Comparison of ENCODE assay signal across 12 cellular contexts in the genomic region with DNA sequence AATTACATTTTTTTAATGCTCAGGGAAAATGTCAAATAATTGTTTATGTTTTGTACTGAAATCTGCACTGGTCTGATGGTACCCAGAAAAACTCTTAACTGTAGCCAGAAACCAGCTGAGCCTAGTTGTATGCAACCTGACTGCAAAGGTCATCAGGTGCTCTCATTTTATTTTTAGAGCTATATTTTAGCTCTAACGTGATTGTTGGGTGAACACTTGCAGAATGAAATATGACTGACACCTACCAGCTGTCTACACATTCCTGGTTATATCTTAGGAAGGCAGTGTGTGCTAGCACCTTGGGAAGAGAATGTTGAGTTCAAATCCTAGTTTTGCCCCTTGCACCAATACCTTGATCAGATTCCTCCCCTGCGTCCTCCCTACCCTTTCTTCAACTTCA. TPM values are rescaled to one million over a fixed set of nuclear protein-coding genes. Genes with fewer than 3 reads are reported as not detected.
DNase-seq lines count a peak whose midpoint lies in the region; ATAC-seq lines count a peak whose summit lies in the region.
"Had no signal": no experiment of that assay in that cellular context is flagged by ENCODE, and none has a peak within 500 bp of the region (broad histone marks: within the 10 kb centered on the region; RNA-seq: fewer than 3 reads in every experiment).

No MANE protein-coding gene starts in this region.

- POLR2A ChIA-PET in activated naive CD8-positive, alpha-beta T cell treated with anti-CD3 and anti-CD28 coated beads, Interleukin-2, amount 10 ng/mL, durations not matched to agents 7 days and 5 days (lab: Charles Lee) = interaction anchor here (0.8 to 4.3 kb wide), 4 partner anchors 9 to 53 kb away, joined by 3 to 30 read pairs (median 4); no protein-coding TSS in a partner anchor

- no peaks in the 10 kb centered on the region for H3K27me3 Mint-ChIP-seq in activated naive CD4-positive, alpha-beta T cell treated with anti-CD3 and anti-CD28 coated beads for 36 hours (ENCODE audit: low read depth)
- no peaks in the 10 kb centered on the region for H3K27me3 Mint-ChIP-seq in activated naive CD8-positive, alpha-beta T cell treated with anti-CD3 and anti-CD28 coated beads, Interleukin-2, amount 10 ng/mL, durations not matched to agents 7 days and 5 days
- H3K27me3 Mint-ChIP-seq in stimulated activated memory B cell treated with anti-CD40 and anti-IgM and Interleukin-4, amounts not matched to agents 10 μg/mL and 1 μg/mL and 100 μg/mL, for 72 hours = no peaks in the 10 kb centered on the region

- no peaks in the 10 kb centered on the region for H3K36me3 Mint-ChIP-seq in activated naive CD4-positive, alpha-beta T cell treated with anti-CD3 and anti-CD28 coated beads for 36 hours (ENCODE audit: low read depth)
- H3K36me3 Mint-ChIP-seq in activated naive CD8-positive, alpha-beta T cell treated with anti-CD3 and anti-CD28 coated beads, Interleukin-2, amount 10 ng/mL, durations not matched to agents 7 days and 5 days = peaks cover 11% of the 10 kb centered on the region
- no peaks in the 10 kb centered on the region for H3K36me3 Mint-ChIP-seq in stimulated activated memory B cell treated with anti-CD40 and anti-IgM and Interleukin-4, amounts not matched to agents 10 μg/mL and 1 μg/mL and 100 μg/mL, for 72 hours

- no peaks in the 10 kb centered on the region for H3K9me3 Mint-ChIP-seq in activated naive CD4-positive, alpha-beta T cell treated with anti-CD3 and anti-CD28 coated beads for 36 hours
- H3K9me3 Mint-ChIP-seq in activated naive CD8-positive, alpha-beta T cell treated with anti-CD3 and anti-CD28 coated beads, Interleukin-2, amount 10 ng/mL, durations not matched to agents 7 days and 5 days = no peaks in the 10 kb centered on the region
- H3K9me3 Mint-ChIP-seq in stimulated activated memory B cell treated with anti-CD40 and anti-IgM and Interleukin-4, amounts not matched to agents 10 μg/mL and 1 μg/mL and 100 μg/mL, for 72 hours = no peaks in the 10 kb centered on the region

- peak overlapping the region; percentile 69 for H3K27ac Mint-ChIP-seq in activated naive CD4-positive, alpha-beta T cell treated with anti-CD3 and anti-CD28 coated beads for 36 hours
- H3K27ac Mint-ChIP-seq in activated naive CD8-positive, alpha-beta T cell treated with anti-CD3 and anti-CD28 coated beads, Interleukin-2, amount 10 ng/mL, durations not matched to agents 7 days and 5 days = peak overlapping the region; percentile 89
- H3K27ac Mint-ChIP-seq in stimulated activated memory B cell treated with anti-CD40 and anti-IgM and Interleukin-4, amounts not matched to agents 10 μg/mL and 1 μg/mL and 100 μg/mL, for 72 hours = peak overlapping the region; percentile 93

- CTCF ChIA-PET in activated naive CD4-positive, alpha-beta T cell treated with anti-CD3 and anti-CD28 coated beads for 36 hours (lab: Charles Lee) = interaction anchor here (1.9 to 4.3 kb wide), 2 partner anchors 69 to 104 kb away, joined by 9 to 35 read pairs; no protein-coding TSS in a partner anchor

- no peak for DNase-seq in activated naive CD4-positive, alpha-beta T cell treated with anti-CD3 and anti-CD28 coated beads for 36 hours
- DNase-seq in activated naive CD4-positive, alpha-beta T cell treated with Interleukin-2 at 50 U/mL for 16 hours = no peak
- DNase-seq in NCI-H69 (lab: John Stamatoyannopoulos, UW) (peak; percentile 55), amniotic stem cell (lab: John Stamatoyannopoulos, UW) (no peak)
- no peak for DNase-seq in activated naive CD8-positive, alpha-beta T cell treated with anti-CD3 and anti-CD28 coated beads, Interleukin-2, amount 10 ng/mL, durations not matched to agents 7 days and 5 days
- DNase-seq: BE2C, hippocampal formation, occipital lobe, PC-3 had no signal

- no peak for ATAC-seq in activated naive CD8-positive, alpha-beta T cell treated with anti-CD3 and anti-CD28 coated beads, Interleukin-2, amount 10 ng/mL, durations not matched to agents 7 days and 5 days (ENCODE audit: low read depth)
- no peak for ATAC-seq in stimulated activated memory B cell treated with anti-CD40 and anti-IgM and Interleukin-4, amounts not matched to agents 10 μg/mL and 1 μg/mL and 100 μg/mL, for 72 hours
- ATAC-seq in GM18511 (IDR thresholded peaks at IDR 0.05; ENCODE audit: unreplicated experiment) = no peak
- no peak for ATAC-seq in GM21619 (IDR thresholded peaks at IDR 0.05; ENCODE audit: unreplicated experiment)
- ATAC-seq: PC-3 had no signal

- H3K4me3 Mint-ChIP-seq in activated naive CD4-positive, alpha-beta T cell treated with anti-CD3 and anti-CD28 coated beads for 36 hours = no peak overlapping the region
- peak overlapping the region; percentile 69 for H3K4me3 Mint-ChIP-seq in activated naive CD8-positive, alpha-beta T cell treated with anti-CD3 and anti-CD28 coated beads, Interleukin-2, amount 10 ng/mL, durations not matched to agents 7 days and 5 days
- H3K4me3 Mint-ChIP-seq in stimulated activated memory B cell treated with anti-CD40 and anti-IgM and Interleukin-4, amounts not matched to agents 10 μg/mL and 1 μg/mL and 100 μg/mL, for 72 hours = no peak overlapping the region

- peaks cover 85% of the 10 kb centered on the region for H3K4me1 Mint-ChIP-seq in activated naive CD4-positive, alpha-beta T cell treated with anti-CD3 and anti-CD28 coated beads for 36 hours (ENCODE audit: low read depth)
- peaks cover 69% of the 10 kb centered on the region for H3K4me1 Mint-ChIP-seq in activated naive CD8-positive, alpha-beta T cell treated with anti-CD3 and anti-CD28 coated beads, Interleukin-2, amount 10 ng/mL, durations not matched to agents 7 days and 5 days
- H3K4me1 Mint-ChIP-seq in stimulated activated memory B cell treated with anti-CD40 and anti-IgM and Interleukin-4, amounts not matched to agents 10 μg/mL and 1 μg/mL and 100 μg/mL, for 72 hours = peaks cover 78% of the 10 kb centered on the region

- intact Hi-C loops in activated naive CD4-positive, alpha-beta T cell treated with anti-CD3 and anti-CD28 coated beads for 36 hours (cut with micrococcal nuclease) = loop anchor here (10.0 kb wide), 2 partner anchors 449 to 739 kb away; a partner anchor contains a TSS

RNA-seq across cellular contexts. Expression of a gene that starts 23.6 kb away (rescaled TPM):
- 10 to 100 TPM in 1 of 2 experiments, 1 to 10 TPM in 1; 8.2 to 10.7 TPM for total RNA-seq in activated naive CD4-positive, alpha-beta T cell treated with anti-CD3 and anti-CD28 coated beads for 36 hours
- total RNA-seq in activated naive CD8-positive, alpha-beta T cell treated with anti-CD3 and anti-CD28 coated beads, Interleukin-2, amount 10 ng/mL, durations not matched to agents 7 days and 5 days = 10 to 100 TPM; 51.5 to 53.5 TPM

Comparison
In these comparisons a context has a peak if more than half of its experiments do, and no peak if none do; other contexts are left out.
1. RNA of a gene that starts 23.6 kb away (total RNA-seq): 51.5 to 53.5 TPM in activated naive CD8-positive, alpha-beta T cell treated with anti-CD3 and anti-CD28 coated beads, Interleukin-2, amount 10 ng/mL, durations not matched to agents 7 days and 5 days; 8.2 to 10.7 TPM in activated naive CD4-positive, alpha-beta T cell treated with anti-CD3 and anti-CD28 coated beads for 36 hours; every median in the first group is over 4 times any median in the second.
2. Peak in every context shown above with its lines, with median percentiles within 50 percentile points of each other: H3K27ac Mint-ChIP-seq.